ENCODE assay signal across 8 cellular contexts in the genomic region with DNA sequence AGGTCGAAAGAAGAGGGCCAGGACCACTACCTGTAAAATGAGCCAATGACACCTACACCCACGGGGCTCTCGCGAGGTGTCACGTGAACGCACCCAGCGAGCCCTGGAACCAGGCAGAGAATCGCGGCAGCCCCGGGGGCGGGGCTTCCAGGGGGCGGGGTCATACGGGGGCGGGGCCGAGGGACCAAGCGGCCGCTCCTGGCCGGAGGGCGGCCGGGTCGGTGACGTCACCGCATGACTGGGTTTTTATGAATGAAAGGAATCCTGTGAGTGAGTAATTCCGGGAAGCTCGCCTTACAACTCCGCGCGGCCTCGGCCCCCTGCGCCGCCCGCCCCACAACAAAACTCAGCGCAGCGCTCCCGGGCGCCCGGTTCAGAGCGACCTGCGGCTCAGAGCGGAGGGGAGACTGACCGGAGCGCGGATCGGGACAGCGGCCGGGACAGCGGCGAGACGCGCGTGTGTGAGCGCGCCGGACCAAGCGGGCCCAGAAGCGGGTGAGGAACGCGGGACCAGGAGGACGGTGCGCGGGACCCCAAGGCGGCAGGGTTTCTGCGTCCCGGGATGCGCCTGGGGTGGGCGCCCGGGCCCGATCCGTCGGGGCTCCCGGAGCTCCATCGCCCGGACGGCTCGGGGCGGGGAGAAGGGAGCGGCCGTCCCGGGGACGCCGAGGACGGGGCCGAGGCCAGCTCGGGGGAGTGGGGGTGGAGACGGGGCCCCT. TPM values are rescaled to one million over a fixed set of nuclear protein-coding genes. Genes with fewer than 3 reads are reported as not detected.
A peak's percentile ranks its signal among the peaks of the same experiment; 100 is the strongest.
DNase-seq lines count a peak whose midpoint lies in the region; ATAC-seq and TF ChIP-seq lines count a peak whose summit lies in the region.

MAFF (plus strand) TSS at position 277 of the 719 bp plus-strand sequence. CDS start 11,860 bp downstream, outside the sequence.

- H3K4me1 Mint-ChIP-seq in T-helper 1 cell treated with Interleukin-12 subunit alpha and Interleukin-12 subunit beta and Interleukin-4 antibody, amounts not matched to agents 30 μg/mL and 1 μg/mL, for 36 hours (ENCODE audit: low read depth), result peaks cover 28% of the 10 kb centered on the region
- H3K4me1 Mint-ChIP-seq in type B pancreatic cell (ENCODE audit: unreplicated experiment), result peaks cover 21% of the 10 kb centered on the region

- peak within 1 kb of the TSS; percentile 97 for H3K27ac Mint-ChIP-seq in T-helper 1 cell treated with Interleukin-12 subunit alpha and Interleukin-12 subunit beta and Interleukin-4 antibody, amounts not matched to agents 30 μg/mL and 1 μg/mL, for 36 hours
- peak within 1 kb of the TSS; percentile 96 for H3K27ac Mint-ChIP-seq in type B pancreatic cell

- ATAC-seq in HG02571 (IDR thresholded peaks at IDR 0.05; ENCODE audit: unreplicated experiment) (peak; percentile 47), left cardiac atrium (peak; percentile 83 to 85)

- peaks cover 3% of the 10 kb centered on the region for H3K27me3 Mint-ChIP-seq in T-helper 1 cell treated with Interleukin-12 subunit alpha and Interleukin-12 subunit beta and Interleukin-4 antibody, amounts not matched to agents 30 μg/mL and 1 μg/mL, for 36 hours (ENCODE audit: low read depth)
- H3K27me3 Mint-ChIP-seq in type B pancreatic cell, result peaks cover 3% of the 10 kb centered on the region

- DNase-seq in GM04504 (ENCODE audit: low read depth), result peak; percentile 95
- DNase-seq in NCI-H128 (lab: John Stamatoyannopoulos, UW; ENCODE audit: unreplicated experiment), result peak; percentile 52
- DNase-seq in amniotic stem cell (lab: John Stamatoyannopoulos, UW), result peak; percentile 90
- DNase-seq in left cardiac atrium, result peak; percentile 98
- DNase-seq in posterior vena cava (ENCODE audit: low spot score), result peak; percentile 99
- DNase-seq in type B pancreatic cell (ENCODE audit: extremely low spot score, unreplicated experiment), result peak; percentile 94

- H3K9me3 Mint-ChIP-seq in T-helper 1 cell treated with Interleukin-12 subunit alpha and Interleukin-12 subunit beta and Interleukin-4 antibody, amounts not matched to agents 30 μg/mL and 1 μg/mL, for 36 hours, result no peaks in the 10 kb centered on the region
- no peaks in the 10 kb centered on the region for H3K9me3 Mint-ChIP-seq in type B pancreatic cell

- intact Hi-C loops in left cardiac atrium (cut with DNase I) (loop anchor here in 1 of 2 donors (10.0 kb wide), 1 partner anchor 87 kb away; the partner anchor contains the start of gene BAIAP2L2), posterior vena cava (cut with DNase I) (loop anchor here in 1 of 2 donors (5.0 to 10.0 kb wide), 2 partner anchors 90 to 113 kb away; partner anchors contain the start of genes BAIAP2L2 and CSNK1E)

- TF ChIP-seq CTCF in type B pancreatic cell (conservative IDR thresholded peaks at IDR 0.05), result no peak

- peak within 1 kb of the TSS; percentile 89 for H3K4me3 Mint-ChIP-seq in T-helper 1 cell treated with Interleukin-12 subunit alpha and Interleukin-12 subunit beta and Interleukin-4 antibody, amounts not matched to agents 30 μg/mL and 1 μg/mL, for 36 hours
- peak within 1 kb of the TSS; percentile 92 for H3K4me3 Mint-ChIP-seq in type B pancreatic cell

- no peaks in the 10 kb centered on the region for H3K36me3 Mint-ChIP-seq in T-helper 1 cell treated with Interleukin-12 subunit alpha and Interleukin-12 subunit beta and Interleukin-4 antibody, amounts not matched to agents 30 μg/mL and 1 μg/mL, for 36 hours (ENCODE audit: low read depth)
- H3K36me3 Mint-ChIP-seq in type B pancreatic cell, result peaks cover 4% of the 10 kb centered on the region

RNA-seq across cellular contexts. Expression of gene MAFF, which starts in this region (rescaled TPM):
- total RNA-seq in left cardiac atrium, result 10 to 100 TPM in 1 of 2 donors, 1 to 10 TPM in 1; 9.4 to 27.8 TPM
- total RNA-seq in posterior vena cava, result 10 to 100 TPM; 22.1 to 72.7 TPM
- total RNA-seq in type B pancreatic cell (ENCODE audit: low replicate concordance), result 14.6 and 60.9 TPM in 2 replicates

Comparison
In these comparisons a context has a peak if more than half of its experiments do, and no peak if none do; other contexts are left out.
1. Peak in every context shown above with its lines: DNase-seq and ATAC-seq.